9 cellular contexts compared by ENCODE assay signal in genomic region chr1:147073062-147073432, GRCh38.
DNase-seq lines count a peak whose midpoint lies in the region; ATAC-seq and TF ChIP-seq lines count a peak whose summit lies in the region.
"Had no signal": no experiment of that assay in that cellular context is flagged by ENCODE, and none has a peak within 500 bp of the region (broad histone marks: within the 10 kb centered on the region; RNA-seq: fewer than 3 reads in every experiment).

No MANE protein-coding gene starts in this region.

- CTCF ChIA-PET in GM10248 (lab: Yijun Ruan, JAX), result no interaction called here

- H3K9me3 Mint-ChIP-seq in brain, result peaks cover 0 to 43% (median 35%) of the 10 kb centered on the region in 5 experiments

- POLR2A ChIA-PET in GM10248 (lab: Yijun Ruan, JAX), result interaction anchor here (1.6 kb wide), 1 partner anchor 11 kb away, joined by 10 read pairs; no protein-coding TSS in a partner anchor

- no peaks in the 10 kb centered on the region for H3K36me3 Mint-ChIP-seq in brain

- H3K36me3 ChIP-seq in heart right ventricle (no peaks in the 10 kb centered on the region), mucosa of rectum (ENCODE audit: control insufficient read depth in 2 of 2, insufficient read depth in 2 of 2, low read length in 2 of 2) (no peaks in the 10 kb centered on the region), upper lobe of left lung (no peaks in the 10 kb centered on the region)

- H3K27ac Mint-ChIP-seq in brain, result peak overlapping the region in 1 of 5 experiments; percentile 60

- H3K27me3 ChIP-seq in heart right ventricle, result peaks cover 0 to 84% (median 77%) of the 10 kb centered on the region in 7 donors
- peaks cover 38 to 40% of the 10 kb centered on the region in 2 donors for H3K27me3 ChIP-seq in mucosa of rectum (ENCODE audit: control insufficient read depth in 2 of 2, insufficient read depth in 2 of 2, low read length in 2 of 2)
- H3K27me3 ChIP-seq in upper lobe of left lung, result peaks cover 0 to 11% (median 3%) of the 10 kb centered on the region in 4 donors

- no peak for TF ChIP-seq POLR2A in upper lobe of left lung (IDR thresholded peaks at IDR 0.05)

- intact Hi-C loops in heart right ventricle (cut with DNase I), result no loop called here
- intact Hi-C loops in left cardiac atrium (cut with DNase I), result no loop called here

- no peak for TF ChIP-seq EP300 in upper lobe of left lung (IDR thresholded peaks at IDR 0.05)

- WGBS in heart right ventricle, 2 donors, result 7% methylated on average over 21 of the region's 21 CpGs
- WGBS in upper lobe of left lung, 2 donors, result 9 to 19% methylated on average over 21 of the region's 21 CpGs

- TF ChIP-seq CTCF in heart right ventricle (IDR thresholded peaks at IDR 0.05) (no peak), brain (conservative IDR thresholded peaks at IDR 0.05) (no peak), upper lobe of left lung (IDR thresholded peaks at IDR 0.05) (no peak), GM10248 (IDR thresholded peaks at IDR 0.05; ENCODE audit: control extremely low read depth, extremely low read depth, low read depth, missing control alignments) (no peak)

- peak overlapping the region in 8 of 10 donors; percentile 21 to 41 (median 34) for H3K4me3 ChIP-seq in heart right ventricle
- peak overlapping the region; percentile 2 to 41 for H3K4me3 ChIP-seq in mucosa of rectum (ENCODE audit: low read length in 2 of 2)
- peak overlapping the region in 3 of 4 donors; percentile 9 to 35 (median 33) for H3K4me3 ChIP-seq in upper lobe of left lung

- H3K27ac ChIP-seq in heart right ventricle, result no peak overlapping the region
- H3K27ac ChIP-seq in mucosa of rectum (ENCODE audit: low read depth in 2 of 2, low read length in 2 of 2), result no peak overlapping the region
- H3K27ac ChIP-seq in upper lobe of left lung, result no peak overlapping the region

- H3K9me3 ChIP-seq in heart right ventricle, result no peaks in the 10 kb centered on the region
- H3K9me3 ChIP-seq in mucosa of rectum (ENCODE audit: control insufficient read depth in 2 of 2, low read length in 2 of 2), result no peaks in the 10 kb centered on the region
- H3K9me3 ChIP-seq in upper lobe of left lung, result no peaks in the 10 kb centered on the region

- peaks cover 9% of the 10 kb centered on the region for H3K4me1 Mint-ChIP-seq in brain

- peak overlapping the region; percentile 83 to 90 (median 84) for H3K4me3 Mint-ChIP-seq in brain

- peaks cover 0 to 11% (median 3%) of the 10 kb centered on the region in 9 donors for H3K4me1 ChIP-seq in heart right ventricle
- no peaks in the 10 kb centered on the region for H3K4me1 ChIP-seq in mucosa of rectum (ENCODE audit: control insufficient read depth in 2 of 2, insufficient read depth in 2 of 2, low read length in 2 of 2)
- peaks cover 0 to 13% (median 0%) of the 10 kb centered on the region in 4 donors for H3K4me1 ChIP-seq in upper lobe of left lung

- peaks cover 78% of the 10 kb centered on the region for H3K27me3 Mint-ChIP-seq in brain

- DNase-seq in heart right ventricle (no peak), left cardiac atrium (no peak), upper lobe of left lung (no peak), NCI-H226 (no peak), GM10248 (ENCODE audit: extremely low spot score) (no peak)
- DNase-seq: SHP77 treated with DMSO at 0.1 percent for 48 hours had no signal

- ATAC-seq in heart right ventricle, result no peak
- ATAC-seq in left cardiac atrium, result no peak
- ATAC-seq in upper lobe of left lung (ENCODE audit: low FRiP score in 2 of 2), result peak in 1 of 2 donors; percentile 19
- no peak for ATAC-seq in HG02840 (IDR thresholded peaks at IDR 0.05; ENCODE audit: low FRiP score, unreplicated experiment)

- H3K9ac ChIP-seq in mucosa of rectum (ENCODE audit: low read depth in 1 of 2, low read length in 2 of 2), result no peak overlapping the region
